In the genomic region with DNA sequence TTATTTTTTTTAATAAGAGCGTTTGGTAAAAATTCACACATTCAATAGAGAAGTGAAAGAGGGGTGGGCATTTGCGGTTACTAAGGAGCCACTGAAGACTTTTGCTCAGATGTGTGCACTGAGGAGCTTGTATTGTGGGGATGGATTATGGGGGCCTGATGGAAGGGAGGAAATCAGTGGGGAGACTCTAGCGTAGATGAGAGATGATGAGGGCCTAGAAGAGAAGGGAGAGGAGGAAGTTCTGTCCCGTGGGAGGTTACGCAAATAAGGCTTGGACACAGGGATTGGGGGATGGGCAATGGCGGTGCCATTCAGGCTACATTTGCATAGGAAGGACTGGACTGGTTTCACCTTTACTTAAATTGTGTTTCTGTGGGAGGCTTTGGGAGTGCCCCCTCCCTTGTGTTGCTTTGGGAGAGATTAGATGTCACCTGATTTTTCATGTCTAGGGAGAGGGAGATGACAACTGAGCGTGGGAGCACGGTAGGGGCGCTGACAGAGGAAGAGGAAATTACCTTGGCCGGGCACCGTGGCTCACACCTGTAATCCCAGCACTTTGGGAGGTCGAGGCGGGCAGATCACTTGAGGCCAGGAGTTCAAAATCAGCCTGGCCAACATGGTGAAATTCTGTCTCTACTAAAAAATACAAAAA, we compare ENCODE assay signal across 11 cellular contexts. TPM values are rescaled to one million over a fixed set of nuclear protein-coding genes. Genes with fewer than 3 reads are reported as not detected.
DNase-seq lines count a peak whose midpoint lies in the region; ATAC-seq and TF ChIP-seq lines count a peak whose summit lies in the region.
"Had no signal": no experiment of that assay in that cellular context is flagged by ENCODE, and none has a peak within 500 bp of the region (broad histone marks: within the 10 kb centered on the region; RNA-seq: fewer than 3 reads in every experiment).

No MANE protein-coding gene starts in this region.

- intact Hi-C loops in PC-9 (cut with micrococcal nuclease; ENCODE audit: unreplicated experiment): no loop called here

- H2BK120ac ChIP-seq in neuronal stem cell (ENCODE audit: low read depth, low read length): no peak overlapping the region

- no peak overlapping the region for H3K4ac ChIP-seq in neuronal stem cell (ENCODE audit: low read length)

- no peak for ATAC-seq in HG03571 (IDR thresholded peaks at IDR 0.05; ENCODE audit: unreplicated experiment)

- peaks cover 34% of the 10 kb centered on the region for H3K4me1 Mint-ChIP-seq in brain

- H3K23ac ChIP-seq in neuronal stem cell (ENCODE audit: low read depth, low read length, poor library complexity): no peak overlapping the region

- BruUV-seq in PC-9 (replicated peaks; lab: Mats Ljungman, UMichigan): no TSS peak

- H3K27ac ChIP-seq in DOHH2 (ENCODE audit: low read depth, low read length) (peak overlapping the region; percentile 73), neuronal stem cell (replicated peaks; ENCODE audit: low read length) (no peak overlapping the region), PC-9 (no peak overlapping the region)
- H3K27ac ChIP-seq: SJCRH30 had no signal

- peak overlapping the region; percentile 6 to 70 (median 36) for H3K4me3 Mint-ChIP-seq in brain

- H3K14ac ChIP-seq in neuronal stem cell (ENCODE audit: low read length): no peak overlapping the region

- peaks cover 34% of the 10 kb centered on the region for H3K27me3 Mint-ChIP-seq in brain

- H3K9me2 ChIP-seq in DOHH2 (replicated peaks; ENCODE audit: control insufficient read depth, low read length) (no peaks in the 10 kb centered on the region), PC-9 (ENCODE audit: insufficient read depth) (no peaks in the 10 kb centered on the region)

- no peak overlapping the region for H2AK5ac ChIP-seq in neuronal stem cell (ENCODE audit: low read depth, low read length)

- CTCF ChIA-PET in PC-9 (lab: Charles Lee): interaction anchor here (0.7 kb wide), 1 partner anchor 7 kb away, joined by 4 read pairs; no protein-coding TSS in a partner anchor

- peak overlapping the region; percentile 61 for H3K4me3 ChIP-seq in DOHH2 (ENCODE audit: low read length)
- H3K4me3 ChIP-seq in neuronal stem cell (ENCODE audit: low read length in 2 of 2): no peak overlapping the region
- H3K4me3 ChIP-seq in PC-9: no peak overlapping the region
- H3K4me3 ChIP-seq: SJCRH30, upper lobe of left lung had no signal

- no peak overlapping the region for H3K18ac ChIP-seq in neuronal stem cell (ENCODE audit: low read length)

- H3K4me2 ChIP-seq in DOHH2 (ENCODE audit: low read length): peak overlapping the region; percentile 86
- H3K4me2 ChIP-seq in neuronal stem cell (ENCODE audit: insufficient read depth, low read length, poor library complexity, severe bottlenecking): no peak overlapping the region
- no peak overlapping the region for H3K4me2 ChIP-seq in PC-9

- H2BK12ac ChIP-seq in neuronal stem cell (ENCODE audit: low read length): no peak overlapping the region

- H3K4me1 ChIP-seq in DOHH2 (ENCODE audit: control insufficient read depth, low read length) (peaks cover 59% of the 10 kb centered on the region), neuronal stem cell (ENCODE audit: control insufficient read depth in 2 of 2, insufficient read depth in 1 of 2, low read depth in 1 of 2, low read length in 2 of 2) (peaks cover 7 to 18% of the 10 kb centered on the region in 2 donors), PC-9 (replicated peaks; ENCODE audit: insufficient read depth) (0 out of 2 replicates have a peak, but pooled peaks cover 3% of the 10 kb centered on the region)

- peaks cover 0 to 9% (median 0%) of the 10 kb centered on the region in 5 experiments for H3K9me3 Mint-ChIP-seq in brain

- H3K36me3 ChIP-seq in DOHH2 (ENCODE audit: control insufficient read depth, low read length) (no peaks in the 10 kb centered on the region), neuronal stem cell (replicated peaks in 1 of 2; ENCODE audit: control insufficient read depth in 2 of 2, insufficient read depth in 2 of 2, low read length in 2 of 2) (no peaks in the 10 kb centered on the region), PC-9 (ENCODE audit: low read depth) (no peaks in the 10 kb centered on the region)
- H3K36me3 ChIP-seq: SJCRH30, upper lobe of left lung had no signal

- peaks cover 32% of the 10 kb centered on the region for H3F3A ChIP-seq in DOHH2 (ENCODE audit: control insufficient read depth, insufficient read depth)
- peaks cover 18% of the 10 kb centered on the region; the same call in 1 of the 2 replicates for H3F3A ChIP-seq in PC-9 (ENCODE audit: insufficient read depth, low read depth)

- no peaks in the 10 kb centered on the region for H3K9me3 ChIP-seq in DOHH2 (ENCODE audit: control insufficient read depth, insufficient read depth, low read length)
- no peaks in the 10 kb centered on the region for H3K9me3 ChIP-seq in neuronal stem cell (replicated peaks in 1 of 2; ENCODE audit: control insufficient read depth in 2 of 2, insufficient read depth in 1 of 2, low read depth in 1 of 2, low read length in 2 of 2)
- H3K9me3 ChIP-seq in PC-9 (ENCODE audit: insufficient read depth, low read depth): no peaks in the 10 kb centered on the region
- H3K9me3 ChIP-seq: upper lobe of left lung had no signal

- no peaks in the 10 kb centered on the region for H3K36me3 Mint-ChIP-seq in brain

- no peak overlapping the region for H4K91ac ChIP-seq in neuronal stem cell (ENCODE audit: low read depth, low read length, poor library complexity)

- TF ChIP-seq CTCF in DOHH2 (IDR thresholded peaks at IDR 0.05; ENCODE audit: low read depth, low read length, poor library complexity, severe bottlenecking): no peak
- no peak for TF ChIP-seq CTCF in brain (conservative IDR thresholded peaks at IDR 0.05)
- TF ChIP-seq CTCF in PC-9 (conservative IDR thresholded peaks at IDR 0.05): no peak

- no peak overlapping the region for H2BK5ac ChIP-seq in neuronal stem cell (ENCODE audit: low read length)

- H2AFZ ChIP-seq in neuronal stem cell (ENCODE audit: low read length) (peak overlapping the region; percentile 57), PC-9 (no peak overlapping the region)

- POLR2A ChIA-PET in PC-9 (lab: Charles Lee; ENCODE audit: unreplicated experiment): interaction anchor here (0.7 kb wide), 1 partner anchor 13 kb away, joined by 12 read pairs; no protein-coding TSS in a partner anchor

- DNase-seq in MV-4-11 (lab: John Stamatoyannopoulos, UW) (peak; percentile 70), neuronal stem cell (ENCODE audit: low spot score) (no peak), SHP77 (lab: John Stamatoyannopoulos, UW) (no peak), PC-9 (no peak)
- DNase-seq in activated CD4-positive, alpha-beta T cell treated with anti-CD3 and anti-CD28 coated beads, Interleukin-2, amount 50 U/mL, for 4 hours: no peak

- H3K9ac ChIP-seq in neuronal stem cell (ENCODE audit: low read depth, low read length, poor library complexity): no peak overlapping the region

- 100% methylated on average over 1 of the region's 13 CpGs; no CpG with 5 or more reads in 1 of the 2 donors for WGBS in neuronal stem cell (ENCODE audit: extremely low coverage in 2 of 2, insufficient read length in 2 of 2, insufficient replicate concordance in 1 of 2), 2 donors

- H2BK15ac ChIP-seq in neuronal stem cell (ENCODE audit: low read length): no peak overlapping the region

- no peak overlapping the region for H3K27ac Mint-ChIP-seq in brain

- H3K79me2 ChIP-seq in DOHH2 (ENCODE audit: control insufficient read depth, low read length) (no peaks in the 10 kb centered on the region), PC-9 (ENCODE audit: low read depth) (no peaks in the 10 kb centered on the region)

- H4K20me1 ChIP-seq in DOHH2 (ENCODE audit: control insufficient read depth, insufficient read depth, low read depth, low read length): no peaks in the 10 kb centered on the region
- H4K20me1 ChIP-seq in PC-9 (ENCODE audit: insufficient read depth): no peaks in the 10 kb centered on the region

- H3K27me3 ChIP-seq in DOHH2 (ENCODE audit: control insufficient read depth, low read length) (peaks cover 8% of the 10 kb centered on the region), neuronal stem cell (ENCODE audit: control insufficient read depth in 3 of 3, insufficient read depth in 3 of 3, low read depth in 1 of 3, low read length in 3 of 3) (peaks cover 0 to 9% (median 9%) of the 10 kb centered on the region in 3 experiments), PC-9 (ENCODE audit: insufficient read depth, low read depth) (no peaks in the 10 kb centered on the region)
- H3K27me3 ChIP-seq: SJCRH30, upper lobe of left lung had no signal

- H4K8ac ChIP-seq in neuronal stem cell (ENCODE audit: low read depth, low read length): no peak overlapping the region

- peaks cover 1% of the 10 kb centered on the region for H3K79me1 ChIP-seq in neuronal stem cell (ENCODE audit: low read depth, low read length)

RNA-seq across cellular contexts. Expression of a gene that starts 2.2 kb away (rescaled TPM):
- 36.3 TPM for polyA plus RNA-seq in brain (ENCODE audit: insufficient read depth, low read depth, low replicate concordance)
- 46.7 TPM for polyA plus RNA-seq in neuronal stem cell (2013, experiment 1 of 2)
- polyA plus RNA-seq in neuronal stem cell (2013, experiment 2 of 2): 48.1 TPM
- total RNA-seq in PC-9 (2021): 32.0 and 35.8 TPM in 2 replicates

RNA-seq across cellular contexts. Expression of a gene that starts 31.0 kb away (rescaled TPM):
- polyA plus RNA-seq in brain (ENCODE audit: insufficient read depth, low read depth, low replicate concordance): not detected
- polyA plus RNA-seq in neuronal stem cell (2013, experiment 1 of 2): not detected
- polyA plus RNA-seq in neuronal stem cell (2013, experiment 2 of 2): not detected
- not detected in 2 replicates for total RNA-seq in PC-9 (2021)
- total RNA-seq: HT1080, SJCRH30 had no signal
